Comparison of ENCODE assay signal across 8 cellular contexts in genomic region chr1:206507395-206508129, GRCh38. TPM values are rescaled to one million over a fixed set of nuclear protein-coding genes. Genes with fewer than 3 reads are reported as not detected.
A peak's percentile ranks its signal among the peaks of the same experiment; 100 is the strongest.
DNase-seq lines count a peak whose midpoint lies in the region; ATAC-seq and TF ChIP-seq lines count a peak whose summit lies in the region.

A gene with protein sequence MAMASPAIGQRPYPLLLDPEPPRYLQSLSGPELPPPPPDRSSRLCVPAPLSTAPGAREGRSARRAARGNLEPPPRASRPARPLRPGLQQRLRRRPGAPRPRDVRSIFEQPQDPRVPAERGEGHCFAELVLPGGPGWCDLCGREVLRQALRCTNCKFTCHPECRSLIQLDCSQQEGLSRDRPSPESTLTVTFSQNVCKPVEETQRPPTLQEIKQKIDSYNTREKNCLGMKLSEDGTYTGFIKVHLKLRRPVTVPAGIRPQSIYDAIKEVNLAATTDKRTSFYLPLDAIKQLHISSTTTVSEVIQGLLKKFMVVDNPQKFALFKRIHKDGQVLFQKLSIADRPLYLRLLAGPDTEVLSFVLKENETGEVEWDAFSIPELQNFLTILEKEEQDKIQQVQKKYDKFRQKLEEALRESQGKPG (plus strand): TSS chr1:206507531. CDS start chr1:206507603, 72 bp downstream.

- no peak within 1 kb of the TSS for H3K27ac ChIP-seq in endodermal cell (ENCODE audit: low read depth, low read length)

- no peak within 1 kb of the TSS for H3K27ac Mint-ChIP-seq in endodermal cell

- peaks cover 4% of the 10 kb centered on the region for H3K4me1 ChIP-seq in endodermal cell (ENCODE audit: control insufficient read depth, insufficient read depth, low read length)
- peaks cover 52% of the 10 kb centered on the region for H3K4me1 ChIP-seq in mononuclear cell (ENCODE audit: insufficient read depth, low read length)

- H3K9me3 Mint-ChIP-seq in endodermal cell: no peaks in the 10 kb centered on the region

- no peaks in the 10 kb centered on the region for H3K9me3 ChIP-seq in endodermal cell (ENCODE audit: control insufficient read depth, low read length)
- H3K9me3 ChIP-seq in mononuclear cell (ENCODE audit: low read depth, low read length): no peaks in the 10 kb centered on the region

- WGBS in endodermal cell (ENCODE audit: insufficient coverage in 1 of 2, insufficient read length in 1 of 2), 2 experiments: 2% methylated on average over 35 to 88 of the region's 88 CpGs

- peaks cover 80% of the 10 kb centered on the region for H3K27me3 ChIP-seq in endodermal cell (ENCODE audit: control insufficient read depth, insufficient read depth, low read length, poor library complexity, severe bottlenecking)
- peaks cover 41% of the 10 kb centered on the region for H3K27me3 ChIP-seq in mononuclear cell (ENCODE audit: insufficient read depth, low read length)

- peak within 1 kb of the TSS; percentile 74 for H3K4me3 ChIP-seq in endodermal cell (ENCODE audit: low read length)
- H3K4me3 ChIP-seq in mononuclear cell (ENCODE audit: low read length): peak within 1 kb of the TSS; percentile 46

- H3K4me1 Mint-ChIP-seq in endodermal cell: peaks cover 13% of the 10 kb centered on the region

- peaks cover 86% of the 10 kb centered on the region for H3K27me3 Mint-ChIP-seq in endodermal cell (ENCODE audit: insufficient read depth)

- ATAC-seq in HG02588 (IDR thresholded peaks at IDR 0.05; ENCODE audit: unreplicated experiment): peak; percentile 61
- ATAC-seq in HG03135 (IDR thresholded peaks at IDR 0.05; ENCODE audit: unreplicated experiment): no peak

- peak within 1 kb of the TSS; percentile 54 for H3K4me3 Mint-ChIP-seq in endodermal cell

- H3K36me3 ChIP-seq in endodermal cell (ENCODE audit: control insufficient read depth, insufficient read depth, low read length): no peaks in the 10 kb centered on the region

- H3K9ac ChIP-seq in endodermal cell (ENCODE audit: extremely low read depth, low read length, poor library complexity, severe bottlenecking): no peak within 1 kb of the TSS

- H3K36me3 Mint-ChIP-seq in endodermal cell (ENCODE audit: low read depth): no peaks in the 10 kb centered on the region

- TF ChIP-seq CTCF in GM10266 (IDR thresholded peaks at IDR 0.05; ENCODE audit: control insufficient read depth, insufficient read depth, low read depth, missing control alignments) (no peak), endodermal cell (conservative IDR thresholded peaks at IDR 0.05) (no peak)

- peak; percentile 91 for DNase-seq in GM10266 (ENCODE audit: extremely low spot score)
- peak; percentile 62 for DNase-seq in NCI-H226
- peak; percentile 55 to 63 for DNase-seq in activated CD8-positive, alpha-beta memory T cell treated with anti-CD3 and anti-CD28 coated beads for 4 hours (ENCODE audit: low read depth in 2 of 2)
- DNase-seq in endodermal cell: peak; percentile 96
- peak; percentile 44 to 66 for DNase-seq in stimulated activated CD8-positive, alpha-beta memory T cell treated with anti-CD3 and anti-CD28 coated beads, Interleukin-4, amount 100 ng/mL, for 1 hour (ENCODE audit: low read depth in 2 of 2, low spot score in 1 of 2)

RNA-seq across cellular contexts. Expression of the gene that starts here (rescaled TPM):
- under 1 TPM; 0.20 to 0.26 TPM for total RNA-seq in endodermal cell
- polyA plus RNA-seq in endodermal cell (2013, experiment 1 of 2): 0.50 TPM
- polyA plus RNA-seq in endodermal cell (2013, experiment 2 of 2): 0.75 TPM
- total RNA-seq in mononuclear cell: 209 TPM

Comparison
In these comparisons a context has a peak if more than half of its experiments do, and no peak if none do; other contexts are left out.
1. RNA of the gene that starts here (total RNA-seq): 209 TPM in mononuclear cell (single experiment); 0.20 to 0.26 TPM in endodermal cell; every median in the first group is over 100 times any median in the second.
2. Peak in DNase-seq and H3K4me3 ChIP-seq in endodermal cell; RNA of the gene not detected or under 1 TPM.
3. Peak in every context shown above with its lines, with median percentiles within 50 percentile points of each other: DNase-seq.